1 cellular context compared by ENCODE assay signal in the genomic region with DNA sequence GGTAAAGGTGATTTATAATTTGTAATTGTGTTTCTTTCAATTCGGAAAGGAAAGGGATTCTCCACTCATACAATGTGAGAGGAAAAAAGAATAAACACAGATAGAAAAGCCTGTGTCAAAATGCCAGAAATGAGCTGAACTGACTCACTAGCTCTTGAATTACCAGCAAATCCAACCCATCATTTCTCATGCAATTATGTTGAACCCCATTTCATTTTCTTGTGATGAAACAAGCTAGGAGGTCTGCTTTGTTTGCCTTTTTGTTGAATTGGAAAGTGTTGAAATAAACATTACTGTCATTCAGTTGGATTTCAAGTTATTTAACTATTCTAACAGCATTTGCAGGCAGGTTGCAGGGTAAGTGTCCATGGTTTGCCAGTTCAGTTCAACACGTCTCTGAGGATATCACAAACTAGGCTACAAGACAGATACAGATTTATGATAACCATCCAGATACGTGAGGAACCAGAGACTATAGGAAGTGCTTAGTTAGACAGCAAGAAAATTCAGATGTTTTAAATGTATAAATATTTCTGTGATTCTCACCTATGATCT.
TF ChIP-seq lines count a peak whose summit lies in the region.

No MANE protein-coding gene starts in this region.

TF ChIP-seq in HepG2, 621 proteins besides CTCF, POLR2A, EP300 and RAD21 (continued from another document):
- TF ChIP-seq, protein P1, sequence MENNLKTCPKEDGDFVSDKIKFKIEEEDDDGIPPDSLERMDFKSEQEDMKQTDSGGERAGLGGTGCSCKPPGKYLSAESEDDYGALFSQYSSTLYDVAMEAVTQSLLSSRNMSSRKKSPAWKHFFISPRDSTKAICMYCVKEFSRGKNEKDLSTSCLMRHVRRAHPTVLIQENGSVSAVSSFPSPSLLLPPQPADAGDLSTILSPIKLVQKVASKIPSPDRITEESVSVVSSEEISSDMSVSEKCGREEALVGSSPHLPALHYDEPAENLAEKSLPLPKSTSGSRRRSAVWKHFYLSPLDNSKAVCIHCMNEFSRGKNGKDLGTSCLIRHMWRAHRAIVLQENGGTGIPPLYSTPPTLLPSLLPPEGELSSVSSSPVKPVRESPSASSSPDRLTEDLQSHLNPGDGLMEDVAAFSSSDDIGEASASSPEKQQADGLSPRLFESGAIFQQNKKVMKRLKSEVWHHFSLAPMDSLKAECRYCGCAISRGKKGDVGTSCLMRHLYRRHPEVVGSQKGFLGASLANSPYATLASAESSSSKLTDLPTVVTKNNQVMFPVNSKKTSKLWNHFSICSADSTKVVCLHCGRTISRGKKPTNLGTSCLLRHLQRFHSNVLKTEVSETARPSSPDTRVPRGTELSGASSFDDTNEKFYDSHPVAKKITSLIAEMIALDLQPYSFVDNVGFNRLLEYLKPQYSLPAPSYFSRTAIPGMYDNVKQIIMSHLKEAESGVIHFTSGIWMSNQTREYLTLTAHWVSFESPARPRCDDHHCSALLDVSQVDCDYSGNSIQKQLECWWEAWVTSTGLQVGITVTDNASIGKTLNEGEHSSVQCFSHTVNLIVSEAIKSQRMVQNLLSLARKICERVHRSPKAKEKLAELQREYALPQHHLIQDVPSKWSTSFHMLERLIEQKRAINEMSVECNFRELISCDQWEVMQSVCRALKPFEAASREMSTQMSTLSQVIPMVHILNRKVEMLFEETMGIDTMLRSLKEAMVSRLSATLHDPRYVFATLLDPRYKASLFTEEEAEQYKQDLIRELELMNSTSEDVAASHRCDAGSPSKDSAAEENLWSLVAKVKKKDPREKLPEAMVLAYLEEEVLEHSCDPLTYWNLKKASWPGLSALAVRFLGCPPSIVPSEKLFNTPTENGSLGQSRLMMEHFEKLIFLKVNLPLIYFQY (CRISPR knock-in tag; IDR thresholded peaks at IDR 0.05; ENCODE audit: borderline replicate concordance): no peak
- TF ChIP-seq SAFB2 (CRISPR knock-in tag; IDR thresholded peaks at IDR 0.05; ENCODE audit: borderline replicate concordance, low read depth) (no peak), ZFYVE20 (CRISPR knock-in tag; IDR thresholded peaks at IDR 0.05; ENCODE audit: borderline replicate concordance, low read depth) (no peak), SRF (IDR thresholded peaks at IDR 0.05; ENCODE audit: low read depth, low read length) (no peak), POLR2AphosphoS5 (IDR thresholded peaks at IDR 0.05; ENCODE audit: low read depth, low read length) (no peak), KMT2A (CRISPR knock-in tag; IDR thresholded peaks at IDR 0.05) (no peak), HOXA9 (CRISPR knock-in tag; IDR thresholded peaks at IDR 0.05; ENCODE audit: borderline replicate concordance) (no peak), RFX5 (IDR thresholded peaks at IDR 0.05; ENCODE audit: low read depth, low read length) (no peak), ZNF180 (CRISPR knock-in tag; IDR thresholded peaks at IDR 0.05; ENCODE audit: borderline replicate concordance, low read depth) (no peak), DNMT3B (CRISPR knock-in tag; conservative IDR thresholded peaks at IDR 0.05) (no peak)
- TF ChIP-seq, protein P2, sequence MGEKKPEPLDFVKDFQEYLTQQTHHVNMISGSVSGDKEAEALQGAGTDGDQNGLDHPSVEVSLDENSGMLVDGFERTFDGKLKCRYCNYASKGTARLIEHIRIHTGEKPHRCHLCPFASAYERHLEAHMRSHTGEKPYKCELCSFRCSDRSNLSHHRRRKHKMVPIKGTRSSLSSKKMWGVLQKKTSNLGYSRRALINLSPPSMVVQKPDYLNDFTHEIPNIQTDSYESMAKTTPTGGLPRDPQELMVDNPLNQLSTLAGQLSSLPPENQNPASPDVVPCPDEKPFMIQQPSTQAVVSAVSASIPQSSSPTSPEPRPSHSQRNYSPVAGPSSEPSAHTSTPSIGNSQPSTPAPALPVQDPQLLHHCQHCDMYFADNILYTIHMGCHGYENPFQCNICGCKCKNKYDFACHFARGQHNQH (CRISPR knock-in tag; IDR thresholded peaks at IDR 0.05): no peak
- TF ChIP-seq, protein P3, sequence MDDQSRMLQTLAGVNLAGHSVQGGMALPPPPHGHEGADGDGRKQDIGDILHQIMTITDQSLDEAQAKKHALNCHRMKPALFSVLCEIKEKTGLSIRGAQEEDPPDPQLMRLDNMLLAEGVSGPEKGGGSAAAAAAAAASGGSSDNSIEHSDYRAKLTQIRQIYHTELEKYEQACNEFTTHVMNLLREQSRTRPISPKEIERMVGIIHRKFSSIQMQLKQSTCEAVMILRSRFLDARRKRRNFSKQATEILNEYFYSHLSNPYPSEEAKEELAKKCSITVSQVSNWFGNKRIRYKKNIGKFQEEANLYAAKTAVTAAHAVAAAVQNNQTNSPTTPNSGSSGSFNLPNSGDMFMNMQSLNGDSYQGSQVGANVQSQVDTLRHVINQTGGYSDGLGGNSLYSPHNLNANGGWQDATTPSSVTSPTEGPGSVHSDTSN (CRISPR knock-in tag; IDR thresholded peaks at IDR 0.05; ENCODE audit: borderline replicate concordance): no peak
TF ChIP-seq in HepG2: peak in this region for 0.
